20 cellular contexts compared by ENCODE assay signal in genomic region chr1:41776896-41777431, GRCh38.
DNase-seq lines count a peak whose midpoint lies in the region; ATAC-seq and TF ChIP-seq lines count a peak whose summit lies in the region.
"Had no signal": no experiment of that assay in that cellular context is flagged by ENCODE, and none has a peak within 500 bp of the region (broad histone marks: within the 10 kb centered on the region; RNA-seq: fewer than 3 reads in every experiment).

No MANE protein-coding gene starts in this region.

- no peaks in the 10 kb centered on the region for H3K36me3 ChIP-seq in BLaER1
- H3K36me3 ChIP-seq in colonic mucosa = no peaks in the 10 kb centered on the region

- H3K4me1 ChIP-seq in BLaER1 = peaks cover 17% of the 10 kb centered on the region
- H3K4me1 ChIP-seq in colonic mucosa = no peaks in the 10 kb centered on the region
- H3K4me1 ChIP-seq: Caco-2 had no signal

- 0 out of 2 replicates have a peak overlapping the region, but pooled peaks have one; percentile 18 for H3K27ac ChIP-seq in BLaER1
- H3K27ac ChIP-seq in colonic mucosa = no peak overlapping the region
- H3K27ac ChIP-seq: GM23248, PC-9 had no signal

- ATAC-seq in GM18909 (IDR thresholded peaks at IDR 0.05; ENCODE audit: poor library complexity, unreplicated experiment) = no peak
- ATAC-seq: naive thymus-derived CD8-positive, alpha-beta T cell had no signal

- no peak overlapping the region for H3K4me2 ChIP-seq in BLaER1
- H3K4me2 ChIP-seq: PC-9, SK-N-SH had no signal

- no peaks in the 10 kb centered on the region for H4K20me1 ChIP-seq in BLaER1

- DNase-seq in amygdala (lab: John Stamatoyannopoulos, UW) = peak in 55 of 56 donors; percentile 21 to 98 (median 87)
- peak; percentile 89 for DNase-seq in inferior parietal cortex (ENCODE audit: extremely low spot score)
- peak; percentile 88 for DNase-seq in occipital lobe (lab: John Stamatoyannopoulos, UW)
- DNase-seq in NCI-H1694 treated with DMSO at 0.1 percent for 48 hours (lab: John Stamatoyannopoulos, UW) = no peak
- DNase-seq in germinal center (ENCODE audit: low spot score) = no peak
- no peak for DNase-seq in colonic mucosa
- DNase-seq: activated CD4-positive, alpha-beta T cell treated with anti-CD3 and anti-CD28 coated beads, Interleukin-2, amount 50 U/mL, for 1 hour; activated naive CD4-positive, alpha-beta T cell treated with anti-CD3 and anti-CD28 coated beads for 36 hours; activated T-cell treated with anti-CD3 and anti-CD28 coated beads for 4 hours; Caco-2; erythroblast; GM23248; kidney glomerular epithelial cell; naive thymus-derived CD8-positive, alpha-beta T cell; NCI-H2029; NCI-H748 treated with DMSO at 0.1 percent for 48 hours; PC-9; SK-N-SH had no signal

- intact Hi-C loops in colonic mucosa (cut with DNase I) = no loop called here

- TF ChIP-seq CTCF in colonic mucosa (IDR thresholded peaks at IDR 0.05) = no peak

- H3K9ac ChIP-seq in BLaER1 (no peak overlapping the region), colonic mucosa (ENCODE audit: low read depth in 2 of 2, low read length in 2 of 2) (no peak overlapping the region)
- H3K9ac ChIP-seq: GM23248, SK-N-SH had no signal

- H3K27me3 ChIP-seq in BLaER1 (no peaks in the 10 kb centered on the region), colonic mucosa (no peaks in the 10 kb centered on the region)

- H3K9me3 ChIP-seq in BLaER1 (no peaks in the 10 kb centered on the region), colonic mucosa (no peaks in the 10 kb centered on the region)
- H3K9me3 ChIP-seq: Caco-2, SK-N-SH had no signal

- H3K4me3 ChIP-seq in BLaER1 (no peak overlapping the region), colonic mucosa (no peak overlapping the region)
- H3K4me3 ChIP-seq: GM23248, PC-9 had no signal

Comparison
In these comparisons a context has a peak if more than half of its experiments do, and no peak if none do; other contexts are left out.
1. DNase-seq: peak in amygdala (55 of 56), inferior parietal cortex (single experiment) and occipital lobe (single experiment); none in NCI-H1694 treated with DMSO at 0.1 percent for 48 hours (single experiment), germinal center (single experiment) and colonic mucosa (single experiment).